9 cellular contexts compared by ENCODE assay signal in genomic region chrX:46704767-46705386, GRCh38. TPM values are rescaled to one million over a fixed set of nuclear protein-coding genes. Genes with fewer than 3 reads are reported as not detected.
DNase-seq lines count a peak whose midpoint lies in the region; ATAC-seq and TF ChIP-seq lines count a peak whose summit lies in the region.
"Had no signal": no experiment of that assay in that cellular context is flagged by ENCODE, and none has a peak within 500 bp of the region (broad histone marks: within the 10 kb centered on the region; RNA-seq: fewer than 3 reads in every experiment).

No MANE protein-coding gene starts in this region.

- H3K4me3 ChIP-seq in right cardiac atrium (ENCODE audit: low read length) (no peak overlapping the region), A673 (ENCODE audit: low read depth, low read length, poor library complexity, severe bottlenecking) (no peak overlapping the region)

- no peaks in the 10 kb centered on the region for H3K4me1 ChIP-seq in right cardiac atrium (ENCODE audit: control insufficient read depth, insufficient read depth, low read length)
- H3K4me1 ChIP-seq in A673 (ENCODE audit: insufficient read depth, low read length, poor library complexity, severe bottlenecking): no peaks in the 10 kb centered on the region
- H3K4me1 ChIP-seq: parathyroid adenoma had no signal

- H3K27ac Mint-ChIP-seq in activated T-cell treated with anti-CD3 and anti-CD28 coated beads, Interleukin-2, amount 50 U/mL, for 24 hours: peak overlapping the region; percentile 94

- H3K36me3 ChIP-seq in A673 (ENCODE audit: insufficient read depth, low read length, poor library complexity, severe bottlenecking): no peaks in the 10 kb centered on the region

- ATAC-seq in right cardiac atrium (peak; percentile 43 to 90), Right ventricle myocardium inferior (no peak), HG03159 (IDR thresholded peaks at IDR 0.05; ENCODE audit: unreplicated experiment) (peak; percentile 91)

- WGBS in right cardiac atrium: 70% methylated on average over 3 of the region's 3 CpGs

- H3K4me3 Mint-ChIP-seq in activated T-cell treated with anti-CD3 and anti-CD28 coated beads, Interleukin-2, amount 50 U/mL, for 24 hours: peak overlapping the region; percentile 53

- H3K27me3 Mint-ChIP-seq in activated T-cell treated with anti-CD3 and anti-CD28 coated beads, Interleukin-2, amount 50 U/mL, for 24 hours: peaks cover 43% of the 10 kb centered on the region

- no TSS peak for BruUV-seq in A673 (replicated peaks; lab: Mats Ljungman, UMichigan)

- POLR2A ChIA-PET in A673 (lab: Charles Lee; ENCODE audit: low non-redundant PET): no interaction called here

- H3K27ac ChIP-seq in right cardiac atrium (ENCODE audit: low read length) (no peak overlapping the region), A673 (ENCODE audit: low read depth, low read length, poor library complexity, severe bottlenecking) (no peak overlapping the region)
- H3K27ac ChIP-seq: parathyroid adenoma had no signal

- no peak for DNase-seq in right cardiac atrium
- no peak for DNase-seq in Right ventricle myocardium inferior (ENCODE audit: missing footprints)
- peak; percentile 56 for DNase-seq in activated T-cell treated with anti-CD3 and anti-CD28 coated beads, Interleukin-2, amount 50 U/mL, for 24 hours
- DNase-seq in stimulated activated CD4-positive, alpha-beta T cell treated with anti-CD3 and anti-CD28 coated beads, Interleukin-4, amount 100 ng/mL, for 24 hours: peak; percentile 30
- DNase-seq in A673 (ENCODE audit: low spot score): no peak
- no peak for DNase-seq in NCI-H187 treated with DMSO at 0.1 percent for 48 hours (lab: John Stamatoyannopoulos, UW)
- no peak for DNase-seq in superior temporal gyrus (ENCODE audit: extremely low spot score)

- no peaks in the 10 kb centered on the region for H3K9me3 Mint-ChIP-seq in activated T-cell treated with anti-CD3 and anti-CD28 coated beads, Interleukin-2, amount 50 U/mL, for 24 hours

- no peak for TF ChIP-seq CTCF in A673 (conservative IDR thresholded peaks at IDR 0.05; ENCODE audit: low read depth, low read length)

- peaks cover 48% of the 10 kb centered on the region for H3K4me1 Mint-ChIP-seq in activated T-cell treated with anti-CD3 and anti-CD28 coated beads, Interleukin-2, amount 50 U/mL, for 24 hours (ENCODE audit: low read depth)

- intact Hi-C loops in right cardiac atrium (cut with DNase I): no loop called here
- intact Hi-C loops in Right ventricle myocardium inferior (cut with DNase I): no loop called here
- intact Hi-C loops in A673 (cut with micrococcal nuclease; ENCODE audit: unreplicated experiment): no loop called here

- no peaks in the 10 kb centered on the region for H3K27me3 ChIP-seq in right cardiac atrium (ENCODE audit: control insufficient read depth, insufficient read depth)
- H3K27me3 ChIP-seq in A673 (replicated peaks; ENCODE audit: insufficient read depth, low read depth, low read length, poor library complexity): no peaks in the 10 kb centered on the region

- CTCF ChIA-PET in A673 (lab: Charles Lee): no interaction called here

- H3K9me3 ChIP-seq in right cardiac atrium (ENCODE audit: control insufficient read depth, low read length) (no peaks in the 10 kb centered on the region), A673 (ENCODE audit: low read depth, low read length, poor library complexity, severe bottlenecking) (no peaks in the 10 kb centered on the region)

- H3K36me3 Mint-ChIP-seq in activated T-cell treated with anti-CD3 and anti-CD28 coated beads, Interleukin-2, amount 50 U/mL, for 24 hours (ENCODE audit: low read depth): no peaks in the 10 kb centered on the region

RNA-seq across cellular contexts. Expression of gene SLC9A7, which starts 54.0 kb away (rescaled TPM):
- total RNA-seq in right cardiac atrium: 1 to 10 TPM; 4.4 to 8.7 (median 6.1) TPM
- 1.3 TPM for polyA plus RNA-seq in right cardiac atrium
- total RNA-seq in Right ventricle myocardium inferior: 2.5 TPM
- 11.3 and 13.1 TPM in 2 replicates for total RNA-seq in A673 (2021)

Comparison
In these comparisons a context has a peak if more than half of its experiments do, and no peak if none do; other contexts are left out.
1. DNase-seq: peak in activated T-cell treated with anti-CD3 and anti-CD28 coated beads, Interleukin-2, amount 50 U/mL, for 24 hours (single experiment) and stimulated activated CD4-positive, alpha-beta T cell treated with anti-CD3 and anti-CD28 coated beads, Interleukin-4, amount 100 ng/mL, for 24 hours (single experiment); none in right cardiac atrium (0 of 3), Right ventricle myocardium inferior (single experiment), A673 (single experiment), NCI-H187 treated with DMSO at 0.1 percent for 48 hours (single experiment) and superior temporal gyrus (single experiment).